In the genomic region with DNA sequence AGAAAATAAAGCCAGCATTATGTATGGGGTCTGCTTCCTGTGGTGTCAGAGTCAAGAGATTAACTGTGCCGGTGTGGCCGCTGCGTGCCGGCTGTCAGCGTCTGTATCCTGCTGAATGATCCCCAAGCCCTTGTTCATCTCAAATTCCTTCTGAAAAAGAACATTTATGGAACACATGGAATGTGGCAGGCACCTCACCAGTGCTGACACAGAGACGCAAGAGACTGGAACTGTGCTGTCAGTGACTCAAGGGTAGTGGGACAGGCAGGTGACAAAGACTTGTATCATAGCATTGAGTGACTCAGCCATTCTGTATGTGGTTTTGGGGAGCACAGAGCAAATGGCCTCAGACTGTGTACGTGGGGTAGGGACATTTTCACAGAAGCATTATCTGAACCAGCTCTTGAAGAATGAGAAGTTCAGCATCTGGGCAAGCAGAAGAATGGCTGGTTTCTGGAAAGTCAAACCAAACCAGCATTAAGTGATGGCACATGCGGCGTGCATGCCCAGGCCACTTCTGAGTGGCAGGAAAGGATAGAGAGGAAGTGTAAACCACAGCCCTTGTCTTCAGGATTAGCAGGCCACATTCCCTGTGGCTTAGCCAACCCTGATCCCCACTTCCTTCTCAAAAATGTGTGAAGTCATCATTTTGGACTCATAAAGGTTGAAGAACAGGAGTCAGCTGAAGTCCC, we compare ENCODE assay signal across 7 cellular contexts.
DNase-seq lines count a peak whose midpoint lies in the region; ATAC-seq and TF ChIP-seq lines count a peak whose summit lies in the region.

No MANE protein-coding gene starts in this region.

- peak; percentile 36 for ATAC-seq in GM18870 (IDR thresholded peaks at IDR 0.05; ENCODE audit: unreplicated experiment)

- no peak overlapping the region for H2AFZ ChIP-seq in MM.1S (ENCODE audit: low read length)

- H3K4me1 ChIP-seq in MM.1S (ENCODE audit: low read length), result no peaks in the 10 kb centered on the region

- H4K20me1 ChIP-seq in MM.1S (ENCODE audit: insufficient read depth, low read length), result no peaks in the 10 kb centered on the region

- no peak overlapping the region for H3K4me2 ChIP-seq in MM.1S (ENCODE audit: low read depth, low read length)

- no peaks in the 10 kb centered on the region for H3K9me3 ChIP-seq in MM.1S (replicated peaks; ENCODE audit: insufficient read depth, low read length)

- no peaks in the 10 kb centered on the region for H3K27me3 ChIP-seq in MM.1S (replicated peaks; ENCODE audit: insufficient read depth, low read length)

- H3K36me3 ChIP-seq in MM.1S (replicated peaks; ENCODE audit: insufficient read depth, low read length), result no peaks in the 10 kb centered on the region

- H3K9ac ChIP-seq in MM.1S (ENCODE audit: low read length), result no peak overlapping the region

- H3F3A ChIP-seq in MM.1S (ENCODE audit: insufficient read depth, low read length), result no peaks in the 10 kb centered on the region

- in situ Hi-C loops in KBM-7 (cut with MboI; ENCODE audit: low pct_unique_long_range_greater_than_20kb, low sequenced_read_pairs), result no loop called here

- TF ChIP-seq CTCF in MM.1S (IDR thresholded peaks at IDR 0.05; ENCODE audit: low read length), result no peak

- no peaks in the 10 kb centered on the region for H3K79me2 ChIP-seq in MM.1S (ENCODE audit: low read length)

- no peak overlapping the region for H3K4me3 ChIP-seq in MM.1S (ENCODE audit: low read length)

- no peaks in the 10 kb centered on the region for H3K9me2 ChIP-seq in MM.1S (replicated peaks; ENCODE audit: insufficient read depth, low read length)

- DNase-seq in KBM-7 (peak; percentile 75), astrocyte of the hippocampus (ENCODE audit: low read depth, low spot score) (peak; percentile 77), NCI-H2171 (lab: John Stamatoyannopoulos, UW) (no peak), HUDEP-2 (lab: John Stamatoyannopoulos, UW; ENCODE audit: unreplicated experiment in 76 of 76) (no peak), MM.1S (no peak)
- DNase-seq in stimulated activated CD4-positive, alpha-beta T cell treated with anti-CD3 and anti-CD28 coated beads, Interleukin-12 subunit alpha, Interleukin-12 subunit beta, amount 100 ng/mL, for 4 hours, result peak; percentile 2

- no peak overlapping the region for H3K27ac ChIP-seq in MM.1S (ENCODE audit: low read length)

Comparison
In these comparisons a context has a peak if more than half of its experiments do, and no peak if none do; other contexts are left out.
1. DNase-seq: peak in KBM-7 (single experiment), astrocyte of the hippocampus (single experiment) and stimulated activated CD4-positive, alpha-beta T cell treated with anti-CD3 and anti-CD28 coated beads, Interleukin-12 subunit alpha, Interleukin-12 subunit beta, amount 100 ng/mL, for 4 hours (single experiment); none in NCI-H2171 (single experiment), HUDEP-2 (0 of 76) and MM.1S (single experiment).